ENCODE assay signal across 12 cellular contexts in genomic region chr1:201876148-201876547, GRCh38. TPM values are rescaled to one million over a fixed set of nuclear protein-coding genes. Genes with fewer than 3 reads are reported as not detected.
A peak's percentile ranks its signal among the peaks of the same experiment; 100 is the strongest.
DNase-seq lines count a peak whose midpoint lies in the region; ATAC-seq and TF ChIP-seq lines count a peak whose summit lies in the region.
"Had no signal": no experiment of that assay in that cellular context is flagged by ENCODE, and none has a peak within 500 bp of the region (broad histone marks: within the 10 kb centered on the region; RNA-seq: fewer than 3 reads in every experiment).

No MANE protein-coding gene starts in this region.

- H3K4me3 ChIP-seq in psoas muscle: no peak overlapping the region

- peaks cover 10 to 53% of the 10 kb centered on the region in 2 donors for H3K36me3 ChIP-seq in psoas muscle (ENCODE audit: insufficient read depth in 1 of 2, low read depth in 1 of 2)

- DNase-seq in NCI-H82 (lab: John Stamatoyannopoulos, UW) (peak; percentile 74), dermis blood vessel endothelial cell (peak; percentile 69), psoas muscle (no peak), epidermal melanocyte (ENCODE audit: insufficient read length, low spot score) (no peak), NCI-H1436 treated with DMSO at 0.1 percent for 48 hours (lab: John Stamatoyannopoulos, UW) (no peak), KG1 (lab: John Stamatoyannopoulos, UW) (no peak)
- DNase-seq in stimulated activated CD4-positive, alpha-beta T cell treated with anti-CD3 and anti-CD28 coated beads, Interleukin-2, amount 100 ng/mL, for 48 hours: no peak
- DNase-seq: activated naive CD4-positive, alpha-beta T cell treated with Interleukin-2 at 50 U/mL for 16 hours; foreskin melanocyte; KBM-7 had no signal

- WGBS in psoas muscle, 3 donors: 56 to 75% (median 64%) methylated on average over 7 of the region's 7 CpGs

- ATAC-seq in psoas muscle: no peak

- H3K9me3 ChIP-seq in psoas muscle: no peaks in the 10 kb centered on the region

- H3K27ac ChIP-seq in psoas muscle: no peak overlapping the region
- H3K27ac ChIP-seq: parathyroid adenoma had no signal

- intact Hi-C loops in psoas muscle (cut with DNase I): loop anchor here (5.0 kb wide), 1 partner anchor 96 kb away; no protein-coding TSS in a partner anchor

- peaks cover 32% of the 10 kb centered on the region for H3K4me1 ChIP-seq in psoas muscle
- H3K4me1 ChIP-seq: parathyroid adenoma had no signal

- H3K27me3 ChIP-seq in psoas muscle (ENCODE audit: insufficient read depth in 3 of 3, low read length in 2 of 3): no peaks in the 10 kb centered on the region

- TF ChIP-seq CTCF in GM12873 (IDR thresholded peaks at IDR 0.05; ENCODE audit: insufficient read depth, low read depth, low read length, missing control alignments) (peak; percentile 27), psoas muscle (IDR thresholded peaks at IDR 0.05) (peak; percentile 11)

RNA-seq across cellular contexts. Expression of gene SHISA4, which starts 12.6 kb away (rescaled TPM):
- total RNA-seq in dermis blood vessel endothelial cell: 9.6 and 15.7 TPM in 2 replicates
- total RNA-seq in psoas muscle: 100 to 1,000 TPM; 105 to 157 (median 137) TPM
- polyA plus RNA-seq in psoas muscle: 100 to 1,000 TPM in 2 of 3 donors, 10 to 100 TPM in 1; 74.8 to 264 (median 151) TPM

RNA-seq across cellular contexts. Expression of gene IPO9, which starts 47.2 kb away (rescaled TPM):
- total RNA-seq in dermis blood vessel endothelial cell (32.5 and 33.6 TPM in 2 replicates), psoas muscle (10 to 100 TPM; 20.1 to 26.9 (median 22.6) TPM)
- polyA plus RNA-seq in psoas muscle: 10 to 100 TPM in 1 of 3 donors, 1 to 10 TPM in 2; 6.6 to 12.1 (median 7.5) TPM

Comparison
In these comparisons a context has a peak if more than half of its experiments do, and no peak if none do; other contexts are left out.
1. DNase-seq: peak in NCI-H82 (single experiment) and dermis blood vessel endothelial cell (single experiment); none in psoas muscle (0 of 2), stimulated activated CD4-positive, alpha-beta T cell treated with anti-CD3 and anti-CD28 coated beads, Interleukin-2, amount 100 ng/mL, for 48 hours (0 of 2), epidermal melanocyte (single experiment), NCI-H1436 treated with DMSO at 0.1 percent for 48 hours (single experiment) and KG1 (single experiment).